In genomic region chr7:28076421-28077163, GRCh38 we compare ENCODE assay signal across 2 cellular contexts.
TF ChIP-seq lines count a peak whose summit lies in the region.

No MANE protein-coding gene starts in this region.

TF ChIP-seq in IMR-90, 13 proteins besides CTCF, POLR2A, EP300 and RAD21 (continued from another document):
- TF ChIP-seq FOS (IDR thresholded peaks at IDR 0.05; ENCODE audit: low read depth, low read length) (no peak), CHD1 (IDR thresholded peaks at IDR 0.05; ENCODE audit: low read depth, low read length) (no peak), MAFK (IDR thresholded peaks at IDR 0.05; ENCODE audit: low read depth, low read length) (no peak), BHLHE40 (IDR thresholded peaks at IDR 0.05; ENCODE audit: low read depth, low read length) (no peak), CEBPB (IDR thresholded peaks at IDR 0.05; ENCODE audit: low read depth, low read length) (no peak)

TF ChIP-seq in SK-N-SH treated with all-trans-retinoic acid at 6 μM for 48 hours, 23 proteins besides CTCF, POLR2A, EP300 and RAD21 (continued from another document):
- TF ChIP-seq, protein P1, sequence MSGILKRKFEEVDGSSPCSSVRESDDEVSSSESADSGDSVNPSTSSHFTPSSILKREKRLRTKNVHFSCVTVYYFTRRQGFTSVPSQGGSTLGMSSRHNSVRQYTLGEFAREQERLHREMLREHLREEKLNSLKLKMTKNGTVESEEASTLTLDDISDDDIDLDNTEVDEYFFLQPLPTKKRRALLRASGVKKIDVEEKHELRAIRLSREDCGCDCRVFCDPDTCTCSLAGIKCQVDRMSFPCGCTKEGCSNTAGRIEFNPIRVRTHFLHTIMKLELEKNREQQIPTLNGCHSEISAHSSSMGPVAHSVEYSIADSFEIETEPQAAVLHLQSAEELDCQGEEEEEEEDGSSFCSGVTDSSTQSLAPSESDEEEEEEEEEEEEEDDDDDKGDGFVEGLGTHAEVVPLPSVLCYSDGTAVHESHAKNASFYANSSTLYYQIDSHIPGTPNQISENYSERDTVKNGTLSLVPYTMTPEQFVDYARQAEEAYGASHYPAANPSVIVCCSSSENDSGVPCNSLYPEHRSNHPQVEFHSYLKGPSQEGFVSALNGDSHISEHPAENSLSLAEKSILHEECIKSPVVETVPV (CRISPR knock-in tag; IDR thresholded peaks at IDR 0.05), result no peak
- TF ChIP-seq ISL1 (CRISPR knock-in tag; IDR thresholded peaks at IDR 0.05) (peak; percentile 83; the same call in 1 of the 2 replicates), TOX (CRISPR knock-in tag; IDR thresholded peaks at IDR 0.05; ENCODE audit: borderline replicate concordance) (no peak), ZFP3 (CRISPR knock-in tag; IDR thresholded peaks at IDR 0.05) (no peak), ZC3H10 (CRISPR knock-in tag; IDR thresholded peaks at IDR 0.05) (no peak), TSHZ2 (CRISPR knock-in tag; IDR thresholded peaks at IDR 0.05) (0 out of 2 replicates have a peak, but pooled peaks have one; percentile 15), CSDC2 (CRISPR knock-in tag; IDR thresholded peaks at IDR 0.05) (no peak), GLIS3 (CRISPR knock-in tag; IDR thresholded peaks at IDR 0.05) (no peak), PPARA (CRISPR knock-in tag; IDR thresholded peaks at IDR 0.05; ENCODE audit: borderline replicate concordance) (no peak), CREB5 (CRISPR knock-in tag; IDR thresholded peaks at IDR 0.05; ENCODE audit: low read depth) (0 out of 2 replicates have a peak, but pooled peaks have one; percentile 48), ZNF565 (CRISPR knock-in tag; conservative IDR thresholded peaks at IDR 0.05; ENCODE audit: low read depth) (no peak), PATZ1 (CRISPR knock-in tag; IDR thresholded peaks at IDR 0.05; ENCODE audit: borderline replicate concordance) (no peak), ZNF70 (CRISPR knock-in tag; IDR thresholded peaks at IDR 0.05) (no peak), TCF4 (CRISPR knock-in tag; IDR thresholded peaks at IDR 0.05; ENCODE audit: borderline replicate concordance) (peak; percentile 80), ESRRG (CRISPR knock-in tag; IDR thresholded peaks at IDR 0.05) (no peak), POU6F1 (CRISPR knock-in tag; IDR thresholded peaks at IDR 0.05; ENCODE audit: borderline replicate concordance, low read depth) (no peak; the same call in 1 of the 2 replicates), ARNTL (CRISPR knock-in tag; IDR thresholded peaks at IDR 0.05; ENCODE audit: borderline replicate concordance, low read depth) (no peak), OSR1 (CRISPR knock-in tag; IDR thresholded peaks at IDR 0.05) (no peak)
